8 cellular contexts compared by ENCODE assay signal in the genomic region with DNA sequence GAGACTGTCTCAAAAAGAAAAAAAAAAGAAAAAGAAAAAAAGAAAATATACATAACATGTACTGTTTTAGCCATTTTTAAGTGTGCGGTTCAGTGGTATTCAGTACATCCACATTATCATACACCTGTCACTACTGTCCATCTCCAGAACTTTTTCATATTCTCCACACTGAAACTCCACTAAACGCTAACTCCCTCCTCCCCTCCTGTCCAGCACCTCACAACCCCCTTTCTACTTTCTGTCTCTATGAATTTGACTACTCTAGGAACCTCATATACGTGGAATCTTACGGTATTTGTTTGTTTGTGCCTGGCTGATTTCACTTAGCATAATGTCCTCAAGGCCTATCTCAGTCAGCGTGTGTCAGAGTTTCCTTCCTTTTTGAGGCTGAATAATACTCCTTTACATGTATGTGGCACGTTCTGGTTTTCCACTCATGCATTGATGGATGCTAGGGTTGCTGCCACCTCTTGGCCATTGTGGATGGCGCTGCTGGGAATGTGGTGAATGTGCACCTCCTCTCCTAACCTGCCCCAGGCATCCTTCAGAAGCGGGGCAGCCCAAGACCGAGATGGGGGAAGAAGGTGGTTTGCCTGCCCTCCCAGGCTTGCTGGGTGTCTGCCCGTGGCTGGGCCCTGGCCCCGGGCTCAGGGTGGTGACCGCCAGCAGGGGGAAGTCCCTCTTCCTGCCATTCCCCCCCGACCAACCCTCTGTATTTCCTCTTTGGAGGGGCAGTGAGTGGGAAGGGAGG.
DNase-seq lines count a peak whose midpoint lies in the region; ATAC-seq and TF ChIP-seq lines count a peak whose summit lies in the region.

No MANE protein-coding gene starts in this region.

- no peaks in the 10 kb centered on the region for H3K27me3 ChIP-seq in WERI-Rb-1 (ENCODE audit: insufficient read depth, low read depth, severe bottlenecking)

- DNase-seq in activated naive CD4-positive, alpha-beta T cell treated with Interleukin-2 at 50 U/mL for 16 hours: peak; percentile 42
- no peak for DNase-seq in activated naive CD4-positive, alpha-beta T cell (lab: John Stamatoyannopoulos, UW)
- DNase-seq in WERI-Rb-1 (peak; percentile 48), foreskin fibroblast (peak in 1 of 2 donors; percentile 35), NCI-H748 (lab: John Stamatoyannopoulos, UW; ENCODE audit: unreplicated experiment) (no peak)
- peak; percentile 36 for DNase-seq in stimulated activated naive CD4-positive, alpha-beta T cell treated with Interleukin-2 at 50 U/mL for 16 hours (lab: John Stamatoyannopoulos, UW)

- peak; percentile 73 for TF ChIP-seq CTCF in WERI-Rb-1 (IDR thresholded peaks at IDR 0.05; ENCODE audit: low read depth, low read length)
- peak; percentile 31 for TF ChIP-seq CTCF in foreskin fibroblast (IDR thresholded peaks at IDR 0.05; ENCODE audit: low read depth, low read length)

- ATAC-seq in HG02798 (IDR thresholded peaks at IDR 0.05; ENCODE audit: poor library complexity, unreplicated experiment) (no peak), HG03159 (IDR thresholded peaks at IDR 0.05; ENCODE audit: unreplicated experiment) (no peak)

- H3K36me3 ChIP-seq in WERI-Rb-1: peaks cover 17% of the 10 kb centered on the region

- H3K4me3 ChIP-seq in WERI-Rb-1 (ENCODE audit: low read depth, low read length) (no peak overlapping the region), foreskin fibroblast (ENCODE audit: low read depth in 1 of 2, low read length in 2 of 2) (no peak overlapping the region)

- H3K27ac ChIP-seq in WERI-Rb-1: no peak overlapping the region

- H3K9me3 ChIP-seq in WERI-Rb-1 (ENCODE audit: severe bottlenecking): no peaks in the 10 kb centered on the region

Comparison
In these comparisons a context has a peak if more than half of its experiments do, and no peak if none do; other contexts are left out.
1. DNase-seq: peak in activated naive CD4-positive, alpha-beta T cell treated with Interleukin-2 at 50 U/mL for 16 hours (single experiment), WERI-Rb-1 (single experiment) and stimulated activated naive CD4-positive, alpha-beta T cell treated with Interleukin-2 at 50 U/mL for 16 hours (single experiment); none in activated naive CD4-positive, alpha-beta T cell (0 of 4) and NCI-H748 (single experiment).